Comparison of ENCODE assay signal across 34 cellular contexts in the genomic region with DNA sequence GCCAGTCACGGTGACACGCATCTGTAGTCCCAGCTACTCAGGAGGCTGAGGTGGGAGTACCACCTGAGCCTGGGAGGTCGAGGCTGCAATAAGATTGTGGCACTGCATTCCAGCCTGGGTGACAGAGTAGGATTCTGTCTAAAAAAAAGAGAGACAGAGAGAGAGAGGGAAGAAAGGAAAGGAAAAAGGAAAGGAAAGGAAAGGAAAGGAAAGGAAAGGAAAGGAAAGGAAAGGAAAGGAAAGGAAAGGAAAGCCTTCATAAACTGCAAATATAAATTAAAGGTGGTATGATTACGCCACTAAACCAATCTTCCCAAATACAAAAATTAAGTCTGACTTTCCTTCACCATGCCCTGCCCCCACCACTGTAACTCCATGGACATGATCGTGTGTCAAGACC.
"Had no signal": no experiment of that assay in that cellular context is flagged by ENCODE, and none has a peak within 500 bp of the region (broad histone marks: within the 10 kb centered on the region; RNA-seq: fewer than 3 reads in every experiment).

No MANE protein-coding gene starts in this region.

- H3K4me3 ChIP-seq: MG63 had no signal

- DNase-seq: Karpas-422, Kasumi-1, MG63, MV-4-11, NCI-H1048, NCI-H1092, NCI-H1092 treated with DMSO at 0.1 percent for 48 hours, NCI-H1105, NCI-H1105 treated with DMSO at 0.1 percent for 48 hours, NCI-H1417, NCI-H1417 treated with DMSO at 0.1 percent for 48 hours, NCI-H1436, NCI-H1436 treated with DMSO at 0.1 percent for 48 hours, NCI-H146, NCI-H1694, NCI-H1694 treated with DMSO at 0.1 percent for 48 hours, NCI-H187, NCI-H187 treated with DMSO at 0.1 percent for 48 hours, NCI-H1930, NCI-H2029, NCI-H2029 treated with DMSO at 0.1 percent for 48 hours, NCI-H2081, NCI-H2081 treated with DMSO at 0.1 percent for 48 hours, NCI-H2107, NCI-H2171, NCI-H2171 treated with DMSO at 0.1 percent for 48 hours, NCI-H2227 treated with DMSO at 0.1 percent for 48 hours, NCI-H226, NCI-H345, NCI-H446, NCI-H446 treated with DMSO at 0.1 percent for 48 hours, NCI-H510A, NCI-H510A treated with DMSO at 0.1 percent for 48 hours, NCI-H524 treated with DMSO at 0.1 percent for 48 hours had no signal

- H3K36me3 ChIP-seq: MG63 had no signal

- H3K9me3 ChIP-seq: MG63 had no signal

- H3K27me3 ChIP-seq: MG63 had no signal
